Comparison of ENCODE assay signal across 22 cellular contexts in the genomic region with DNA sequence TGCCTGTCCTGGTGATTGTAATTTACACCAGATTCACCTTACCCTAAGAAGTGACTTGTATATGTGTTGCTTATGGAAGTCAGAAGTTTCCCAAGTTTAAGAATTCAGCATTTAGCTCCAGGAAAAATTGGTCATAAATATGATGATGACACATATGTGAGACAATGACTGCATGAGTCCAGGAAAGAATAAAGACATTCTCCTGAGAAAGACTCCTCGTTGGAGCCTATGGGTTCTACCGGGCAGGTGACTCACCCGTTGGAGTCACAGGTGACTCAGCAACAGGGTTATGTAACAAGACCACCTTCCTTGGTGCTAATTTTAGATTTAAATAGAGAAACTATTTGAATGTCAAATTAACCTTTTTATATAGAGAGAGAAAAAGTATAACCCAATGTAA.
DNase-seq lines count a peak whose midpoint lies in the region; ATAC-seq, FAIRE-seq and TF ChIP-seq lines count a peak whose summit lies in the region.
"Had no signal": no experiment of that assay in that cellular context is flagged by ENCODE, and none has a peak within 500 bp of the region (broad histone marks: within the 10 kb centered on the region; RNA-seq: fewer than 3 reads in every experiment).

No MANE protein-coding gene starts in this region.

- H4K20me1 ChIP-seq in PC-3 (ENCODE audit: low read length) = no peaks in the 10 kb centered on the region
- H4K20me1 ChIP-seq in H1 (replicated peaks in 1 of 2; ENCODE audit: control insufficient read depth in 1 of 2, insufficient read depth in 2 of 2, low read length in 2 of 2) = no peaks in the 10 kb centered on the region

- H2AFZ ChIP-seq in PC-3 (ENCODE audit: low read length) (no peak overlapping the region), H1 (ENCODE audit: low read length) (no peak overlapping the region)
- H2AFZ ChIP-seq: hepatocyte had no signal

- H2BK12ac ChIP-seq in H1 (ENCODE audit: low read depth, low read length) = peak overlapping the region; percentile 98

- TF ChIP-seq CTCF in PC-3 (conservative IDR thresholded peaks at IDR 0.05; ENCODE audit: low read depth, low read length) = no peak
- no peak for TF ChIP-seq CTCF in H1 (IDR thresholded peaks at IDR 0.05; ENCODE audit: control extremely low read depth in 1 of 3, insufficient read depth in 1 of 3, low read depth in 1 of 3, low read length in 3 of 3)
- TF ChIP-seq CTCF in GM13976 (IDR thresholded peaks at IDR 0.05; ENCODE audit: borderline replicate concordance, control extremely low read depth, extremely low read depth, insufficient read depth, missing control alignments) = no peak

- H3K27me3 ChIP-seq in PC-3 (ENCODE audit: low read length) (no peaks in the 10 kb centered on the region), H1 (replicated peaks in 1 of 4; ENCODE audit: control insufficient read depth in 3 of 4, extremely low read depth in 1 of 4, insufficient read depth in 3 of 4, low read length in 3 of 4) (no peaks in the 10 kb centered on the region)
- H3K27me3 ChIP-seq: hepatocyte, upper lobe of left lung had no signal

- H3K27ac ChIP-seq in PC-3 (ENCODE audit: low read length) (peak overlapping the region; percentile 68), H1 (ENCODE audit: low read depth, low read length) (no peak overlapping the region)
- H3K27ac ChIP-seq: coronary artery, hepatocyte, left ventricle myocardium inferior, upper lobe of left lung, VCaP had no signal

- in situ Hi-C loops in GM13976 (cut with MboI; ENCODE audit: low sequenced_read_pairs, unreplicated experiment) = no loop called here

- no peak overlapping the region for H3K18ac ChIP-seq in H1 (ENCODE audit: extremely low read depth, low read length)

- no peak for DNase-seq in activated CD4-positive, CD25-positive, alpha-beta regulatory T cell (lab: John Stamatoyannopoulos, UW)
- DNase-seq in PC-3 (peak; percentile 93), H1 (ENCODE audit: low read depth in 1 of 2, low spot score in 2 of 2) (no peak), skeletal muscle cell (ENCODE audit: low read depth) (peak; percentile 57), GM13976 (ENCODE audit: low spot score) (no peak)
- DNase-seq in stimulated activated naive CD4-positive, alpha-beta T cell treated with Interleukin-2 at 50 U/mL for 16 hours (lab: John Stamatoyannopoulos, UW) = no peak
- DNase-seq in activated CD8-positive, alpha-beta memory T cell treated with anti-CD3 and anti-CD28 coated beads, Interleukin-2, amount 50 U/mL, for 4 hours = no peak
- DNase-seq: activated CD8-positive, alpha-beta memory T cell treated with anti-CD3 and anti-CD28 coated beads for 24 hours; CD4-positive, alpha-beta memory T cell; erythroblast; KG1; left ventricle myocardium inferior; NCI-H1417 treated with DMSO at 0.1 percent for 48 hours; NCI-H2227 treated with DMSO at 0.1 percent for 48 hours; upper lobe of left lung had no signal

- no peaks in the 10 kb centered on the region for H3K9me3 ChIP-seq in PC-3 (ENCODE audit: low read length)
- H3K9me3 ChIP-seq in H1 (ENCODE audit: insufficient read depth in 2 of 2, low read depth in 1 of 2, low read length in 1 of 2) = no peaks in the 10 kb centered on the region
- H3K9me3 ChIP-seq: upper lobe of left lung had no signal

- H3K79me1 ChIP-seq in H1 (ENCODE audit: low read depth, low read length) = no peaks in the 10 kb centered on the region

- peak overlapping the region; percentile 90; the same call in 1 of the 2 replicates for H2BK20ac ChIP-seq in H1 (ENCODE audit: low read length)

- peak; percentile 63 to 67 for ATAC-seq in activated CD4-positive, CD25-positive, alpha-beta regulatory T cell treated with anti-CD3 and anti-CD28 coated beads, Interleukin-2, amount 50 U/mL, for 24 hours
- ATAC-seq in PC-3 = peak; percentile 97
- ATAC-seq: activated T-helper 17 cell treated with anti-CD3 and anti-CD28 coated beads, Interleukin-2, amount 50 U/mL, for 72 hours; stimulated activated effector memory CD8-positive, alpha-beta T cell treated with anti-CD3 and anti-CD28 coated beads, Interleukin-12 subunit alpha, Interleukin-12 subunit beta, amount 100 ng/mL, for 72 hours had no signal

- POLR2A ChIA-PET in PC-3 (lab: Charles Lee; ENCODE audit: unreplicated experiment) = no interaction called here
- POLR2A ChIA-PET in H1 (lab: Charles Lee; ENCODE audit: partially characterized antibody) = no interaction called here

- H3K36me3 ChIP-seq in PC-3 (ENCODE audit: low read depth, low read length) = no peaks in the 10 kb centered on the region
- H3K36me3 ChIP-seq in H1 (ENCODE audit: control insufficient read depth in 2 of 4, insufficient read depth in 4 of 4, low read length in 3 of 4) = no peaks in the 10 kb centered on the region
- H3K36me3 ChIP-seq: left ventricle myocardium inferior, upper lobe of left lung had no signal

- H3K4ac ChIP-seq in H1 (replicated peaks; ENCODE audit: insufficient read length, low read depth, low read length) = peak overlapping the region; percentile 33

- H4K5ac ChIP-seq in H1 (ENCODE audit: insufficient read length, low read depth, low read length) = no peak overlapping the region

- CTCF ChIA-PET in PC-3 (lab: Charles Lee) = interaction anchor here (0.6 kb wide), 1 partner anchor 244 kb away, joined by 11 read pairs; no protein-coding TSS in a partner anchor
- CTCF ChIA-PET in H1 (lab: Charles Lee; ENCODE audit: partially characterized antibody) = no interaction called here

- TF ChIP-seq RAD21 in H1 (IDR thresholded peaks at IDR 0.05 in 1 of 2, conservative IDR thresholded peaks at IDR 0.05 in 1 of 2; ENCODE audit: low read depth in 2 of 2, low read length in 2 of 2) = no peak

- H2BK15ac ChIP-seq in H1 (ENCODE audit: low read length) = no peak overlapping the region

- 0 out of 2 replicates have a peak overlapping the region, but pooled peaks have one; percentile 91 for H2AK5ac ChIP-seq in H1 (ENCODE audit: low read depth, low read length)

- H3K4me3 ChIP-seq in PC-3 (ENCODE audit: low read length) = no peak overlapping the region
- H3K4me3 ChIP-seq in H1 (ENCODE audit: extremely low read depth in 1 of 4, insufficient read depth in 2 of 4, low read depth in 3 of 4, low read length in 4 of 4) = no peak overlapping the region
- H3K4me3 ChIP-seq in skeletal muscle cell (ENCODE audit: low read depth, low read length) = no peak overlapping the region
- H3K4me3 ChIP-seq: coronary artery, hepatocyte, left ventricle myocardium inferior, upper lobe of left lung had no signal

- H2BK120ac ChIP-seq in H1 (replicated peaks; ENCODE audit: low read depth, low read length) = no peak overlapping the region

- H3K79me2 ChIP-seq in PC-3 (ENCODE audit: low read length) = no peaks in the 10 kb centered on the region
- no peaks in the 10 kb centered on the region for H3K79me2 ChIP-seq in H1 (ENCODE audit: control insufficient read depth in 1 of 2, insufficient read depth in 2 of 2, low read length in 2 of 2)
- H3K79me2 ChIP-seq: hepatocyte had no signal

- no peak for TF ChIP-seq EP300 in H1 (IDR thresholded peaks at IDR 0.05; ENCODE audit: borderline replicate concordance in 1 of 2, low read depth in 2 of 2, low read length in 2 of 2)

- H3K4me1 ChIP-seq in PC-3 (ENCODE audit: insufficient read depth, low read length) (peaks cover 15% of the 10 kb centered on the region), H1 (replicated peaks in 1 of 4; ENCODE audit: control insufficient read depth in 3 of 4, insufficient read depth in 4 of 4, low read length in 3 of 4) (peaks cover 0 to 5% (median 2%) of the 10 kb centered on the region in 4 experiments; a peak in 2 of 7 replicates)

- no peaks in the 10 kb centered on the region for H3F3A ChIP-seq in PC-3 (ENCODE audit: low read length, unreplicated experiment)

- H3K23ac ChIP-seq in H1 (ENCODE audit: insufficient read length) = no peak overlapping the region

- no peaks in the 10 kb centered on the region for H3K9me2 ChIP-seq in PC-3 (replicated peaks; ENCODE audit: low read length)

- intact Hi-C loops in PC-3 (cut with micrococcal nuclease) = loop anchor here (10.0 kb wide), 2 partner anchors 256 to 706 kb away; no protein-coding TSS in a partner anchor

- H3K14ac ChIP-seq in H1 (ENCODE audit: insufficient read length) = no peak overlapping the region

- 92% methylated on average over 3 of the region's 3 CpGs; no CpG with 5 or more reads in 1 of the 2 experiments for WGBS in H1 (ENCODE audit: extremely low coverage in 1 of 2, insufficient coverage in 1 of 2, insufficient read length in 1 of 2, insufficient replicate concordance in 2 of 2, low coverage in 1 of 2, low lambda C conversion rate in 2 of 2, missing lambda C conversion rate in 1 of 2), 2 experiments

- H4K8ac ChIP-seq in H1 (ENCODE audit: extremely low read depth, insufficient read depth, low read length) = no peak overlapping the region

- no TSS peak for BruUV-seq in PC-3 (replicated peaks; lab: Mats Ljungman, UMichigan)

- H4K91ac ChIP-seq in H1 (replicated peaks; ENCODE audit: insufficient read length, low read length) = no peak overlapping the region

- no peaks in the 10 kb centered on the region for H3K23me2 ChIP-seq in H1 (ENCODE audit: low read depth, low read length)

- no peak overlapping the region for H2BK5ac ChIP-seq in H1 (ENCODE audit: low read depth, low read length)

- no peak for TF ChIP-seq POLR2A in H1 (IDR thresholded peaks at IDR 0.05; ENCODE audit: control extremely low read depth in 1 of 2, low read depth in 2 of 2, low read length in 2 of 2)

- no peak for FAIRE-seq in H1 (lab: Jason Lieb, UNC)
- FAIRE-seq: A204.1 had no signal

- no peak overlapping the region for H3K9ac ChIP-seq in PC-3 (ENCODE audit: low read length)
- H3K9ac ChIP-seq in H1 (replicated peaks in 1 of 4; ENCODE audit: extremely low read depth in 1 of 4, low read depth in 3 of 4, low read length in 3 of 4) = no peak overlapping the region

- H3K56ac ChIP-seq in H1 (replicated peaks; ENCODE audit: insufficient read length, low read depth, low read length) = no peak overlapping the region

- 0 out of 2 replicates have a peak overlapping the region, but pooled peaks have one; percentile 15 for H3K4me2 ChIP-seq in PC-3 (ENCODE audit: low read length)
- H3K4me2 ChIP-seq in H1 (ENCODE audit: insufficient read depth in 1 of 2, low read depth in 2 of 2, low read length in 2 of 2) = no peak overlapping the region
- H3K4me2 ChIP-seq: hepatocyte had no signal

TF ChIP-seq in H1, 55 proteins besides CTCF, POLR2A, EP300 and RAD21 (continues in another document):
- TF ChIP-seq SIN3A (conservative IDR thresholded peaks at IDR 0.05 in 1 of 2, IDR thresholded peaks at IDR 0.05 in 1 of 2; ENCODE audit: low read depth in 1 of 2, low read length in 2 of 2) = no peak
- no peak for TF ChIP-seq BCL11A (IDR thresholded peaks at IDR 0.05; ENCODE audit: low read depth in 2 of 2, low read length in 2 of 2)
- TF ChIP-seq GABPA (IDR thresholded peaks at IDR 0.05; ENCODE audit: borderline replicate concordance, insufficient read depth, low read length) = no peak
- TF ChIP-seq RFX5 (IDR thresholded peaks at IDR 0.05; ENCODE audit: borderline replicate concordance, low read depth, low read length) = no peak
- no peak for TF ChIP-seq SRF (IDR thresholded peaks at IDR 0.05; ENCODE audit: low read depth, low read length)
- TF ChIP-seq CHD1 (IDR thresholded peaks at IDR 0.05; ENCODE audit: low read depth, low read length) = no peak
- no peak for TF ChIP-seq CBX5 (IDR thresholded peaks at IDR 0.05; ENCODE audit: low read depth, low read length)
- no peak for TF ChIP-seq KDM4A (IDR thresholded peaks at IDR 0.05; ENCODE audit: low read depth, low read length, severe bottlenecking)
- TF ChIP-seq RXRA (IDR thresholded peaks at IDR 0.05; ENCODE audit: insufficient read depth, low read depth, low read length) = no peak

Comparison
In these comparisons a context has a peak if more than half of its experiments do, and no peak if none do; other contexts are left out.
1. DNase-seq: peak in PC-3 (single experiment) and skeletal muscle cell (single experiment); none in activated CD4-positive, CD25-positive, alpha-beta regulatory T cell (0 of 4), H1 (0 of 2), stimulated activated naive CD4-positive, alpha-beta T cell treated with Interleukin-2 at 50 U/mL for 16 hours (single experiment), activated CD8-positive, alpha-beta memory T cell treated with anti-CD3 and anti-CD28 coated beads, Interleukin-2, amount 50 U/mL, for 4 hours (single experiment) and GM13976 (single experiment).